Comparison of ENCODE assay signal across 18 cellular contexts in genomic region chr18:51478908-51479307, GRCh38.
"Had no signal": no experiment of that assay in that cellular context is flagged by ENCODE, and none has a peak within 500 bp of the region (broad histone marks: within the 10 kb centered on the region; RNA-seq: fewer than 3 reads in every experiment).

No MANE protein-coding gene starts in this region.

- H3K36me3 ChIP-seq: esophagus muscularis mucosa, gastroesophageal sphincter, left lung, lower lobe of right lung had no signal

- H3K9me3 ChIP-seq: esophagus muscularis mucosa, gastroesophageal sphincter, left lung, lower lobe of right lung had no signal

- H3K4me3 ChIP-seq: coronary artery, dorsolateral prefrontal cortex, esophagus muscularis mucosa, gastroesophageal sphincter, hepatocyte, left lung, lower lobe of right lung had no signal

- ATAC-seq: foreskin keratinocyte, gastroesophageal sphincter, left lung, lower lobe of right lung had no signal

- H3K4me1 ChIP-seq: esophagus muscularis mucosa, foreskin keratinocyte, gastroesophageal sphincter, left lung, lower lobe of right lung had no signal

- H3K27ac ChIP-seq: coronary artery, dorsolateral prefrontal cortex, esophagus muscularis mucosa, foreskin keratinocyte, gastroesophageal sphincter, hepatocyte, left lung, lower lobe of right lung had no signal

- DNase-seq: dermis blood vessel endothelial cell; dorsolateral prefrontal cortex; effector CD4-positive, alpha-beta T cell; effector memory CD4-positive, alpha-beta T cell; foreskin keratinocyte; hypothalamus; immature natural killer cell; islet precursor cell; kidney; kidney glomerular epithelial cell; left lung; lower lobe of right lung; mesendoderm; midbrain had no signal

- H3K27me3 ChIP-seq: dorsolateral prefrontal cortex, esophagus muscularis mucosa, foreskin keratinocyte, gastroesophageal sphincter, hepatocyte, left lung had no signal
